23 cellular contexts compared by ENCODE assay signal in the genomic region with DNA sequence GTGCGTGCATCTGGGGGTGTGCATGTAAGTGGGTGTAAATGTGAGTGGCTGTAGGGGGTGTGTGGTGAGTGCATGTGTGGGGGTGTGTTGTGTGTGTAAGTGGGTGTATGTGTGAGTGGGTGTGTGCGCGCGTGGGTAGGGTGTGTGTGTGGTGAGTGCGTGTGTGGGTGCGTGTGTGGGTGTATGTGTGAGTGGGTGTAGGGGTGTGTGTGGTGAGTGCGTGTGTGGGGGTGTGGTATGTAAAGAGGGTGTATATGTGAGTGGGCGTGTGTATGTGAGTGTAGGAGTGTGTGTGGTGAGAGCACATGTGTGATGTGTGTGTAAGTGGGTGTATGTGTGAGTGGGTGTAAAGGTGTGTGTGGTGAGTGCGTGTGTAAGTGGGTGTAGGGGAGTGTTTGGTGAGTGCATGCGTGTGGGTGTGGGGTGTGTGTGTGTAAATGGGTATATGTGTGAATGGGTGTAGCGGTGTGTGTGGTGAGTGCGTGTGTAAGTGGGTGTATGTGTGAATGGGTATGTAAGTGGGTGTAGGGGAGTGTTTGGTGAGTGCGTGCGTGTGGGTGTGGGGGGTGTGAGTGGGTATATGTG. TPM values are rescaled to one million over a fixed set of nuclear protein-coding genes. Genes with fewer than 3 reads are reported as not detected.
DNase-seq lines count a peak whose midpoint lies in the region; ATAC-seq, FAIRE-seq and TF ChIP-seq lines count a peak whose summit lies in the region.
"Had no signal": no experiment of that assay in that cellular context is flagged by ENCODE, and none has a peak within 500 bp of the region (broad histone marks: within the 10 kb centered on the region; RNA-seq: fewer than 3 reads in every experiment).

No MANE protein-coding gene starts in this region.

- 0 out of 2 replicates have a peak overlapping the region, but pooled peaks have one; percentile 48 for H2BK20ac ChIP-seq in H1 (ENCODE audit: low read length)

- no peaks in the 10 kb centered on the region for H3K79me2 ChIP-seq in H1 (ENCODE audit: control insufficient read depth in 1 of 2, insufficient read depth in 2 of 2, low read length in 2 of 2)

- FAIRE-seq in H1 (lab: Jason Lieb, UNC) = peak; percentile 13
- FAIRE-seq: A204.1 had no signal

- no peak overlapping the region for H3K23ac ChIP-seq in H1 (ENCODE audit: insufficient read length)
- H3K23ac ChIP-seq in neuronal stem cell (ENCODE audit: low read depth, low read length, poor library complexity) = peak overlapping the region; percentile 77

- no peak overlapping the region for H3K4me2 ChIP-seq in H1 (ENCODE audit: insufficient read depth in 1 of 2, low read depth in 2 of 2, low read length in 2 of 2)
- H3K4me2 ChIP-seq in neuronal stem cell (ENCODE audit: insufficient read depth, low read length, poor library complexity, severe bottlenecking) = no peak overlapping the region
- H3K4me2 ChIP-seq: KMS-11, SK-N-SH had no signal

- no peaks in the 10 kb centered on the region for H3K36me3 ChIP-seq in H1 (ENCODE audit: control insufficient read depth in 2 of 4, insufficient read depth in 4 of 4, low read length in 3 of 4)
- no peaks in the 10 kb centered on the region for H3K36me3 ChIP-seq in neuronal stem cell (replicated peaks in 1 of 2; ENCODE audit: control insufficient read depth in 2 of 2, insufficient read depth in 2 of 2, low read length in 2 of 2)

- H3K4me3 ChIP-seq in H1 (ENCODE audit: extremely low read depth in 1 of 4, insufficient read depth in 2 of 4, low read depth in 3 of 4, low read length in 4 of 4) (no peak overlapping the region), neuronal stem cell (ENCODE audit: low read length in 2 of 2) (peak overlapping the region in 1 of 2 donors; percentile 57), foreskin fibroblast (ENCODE audit: low read depth in 1 of 2, low read length in 2 of 2) (no peak overlapping the region)
- H3K4me3 ChIP-seq: GM23248 had no signal

- CTCF ChIA-PET in H1 (lab: Charles Lee; ENCODE audit: partially characterized antibody) = interaction anchor here (1.1 to 3.7 kb wide), 4 partner anchors 12 to 54 kb away, joined by 3 to 36 read pairs (median 12); no protein-coding TSS in a partner anchor

- peak overlapping the region; percentile 76; the same call in 1 of the 2 replicates for H2BK5ac ChIP-seq in H1 (ENCODE audit: low read depth, low read length)
- no peak overlapping the region for H2BK5ac ChIP-seq in neuronal stem cell (ENCODE audit: low read length)

- no peak overlapping the region for H3K27ac Mint-ChIP-seq in stimulated activated naive CD8-positive, alpha-beta T cell treated with anti-CD3 and anti-CD28 coated beads, Interleukin-15, amount 100 ng/mL, for 72 hours
- H3K27ac Mint-ChIP-seq: CD8-positive, alpha-beta T cell had no signal

- H3K14ac ChIP-seq in H1 (ENCODE audit: insufficient read length) = no peak overlapping the region
- H3K14ac ChIP-seq in neuronal stem cell (ENCODE audit: low read length) = peak overlapping the region; percentile 26

- H3K27ac ChIP-seq in H1 (ENCODE audit: low read depth, low read length) = no peak overlapping the region
- no peak overlapping the region for H3K27ac ChIP-seq in neuronal stem cell (replicated peaks; ENCODE audit: low read length)
- H3K27ac ChIP-seq: GM23248, KMS-11 had no signal

- no peak overlapping the region for H3K4me3 Mint-ChIP-seq in stimulated activated naive CD8-positive, alpha-beta T cell treated with anti-CD3 and anti-CD28 coated beads, Interleukin-15, amount 100 ng/mL, for 72 hours
- H3K4me3 Mint-ChIP-seq: CD8-positive, alpha-beta T cell had no signal

- peaks cover 10% of the 10 kb centered on the region; the same call in 1 of the 2 replicates for H3K23me2 ChIP-seq in H1 (ENCODE audit: low read depth, low read length)

- POLR2A ChIA-PET in H1 (lab: Charles Lee; ENCODE audit: partially characterized antibody) = no interaction called here

- no peak for TF ChIP-seq RAD21 in H1 (IDR thresholded peaks at IDR 0.05 in 1 of 2, conservative IDR thresholded peaks at IDR 0.05 in 1 of 2; ENCODE audit: low read depth in 2 of 2, low read length in 2 of 2)

- H4K20me1 ChIP-seq in H1 (replicated peaks in 1 of 2; ENCODE audit: control insufficient read depth in 1 of 2, insufficient read depth in 2 of 2, low read length in 2 of 2) = peaks cover 0 to 5% of the 10 kb centered on the region in 2 experiments

- no peak overlapping the region for H3K18ac ChIP-seq in H1 (ENCODE audit: extremely low read depth, low read length)
- H3K18ac ChIP-seq in neuronal stem cell (ENCODE audit: low read length) = peak overlapping the region; percentile 81

- H2BK15ac ChIP-seq in H1 (ENCODE audit: low read length) (peak overlapping the region; percentile 72), neuronal stem cell (ENCODE audit: low read length) (peak overlapping the region; percentile 25)

- no peak overlapping the region for H3K4ac ChIP-seq in H1 (replicated peaks; ENCODE audit: insufficient read length, low read depth, low read length)
- no peak overlapping the region for H3K4ac ChIP-seq in neuronal stem cell (ENCODE audit: low read length)

- ATAC-seq in stimulated activated naive CD8-positive, alpha-beta T cell treated with anti-CD3 and anti-CD28 coated beads, Interleukin-15, amount 100 ng/mL, for 72 hours = peak; percentile 31
- no peak for ATAC-seq in stimulated activated naive CD8-positive, alpha-beta T cell treated with anti-CD3 and anti-CD28 coated beads, Interleukin-15, Interleukin-2, amounts not matched to agents 100 U/mL and 50 U/mL, for 24 hours
- ATAC-seq in GM21515 (IDR thresholded peaks at IDR 0.05; ENCODE audit: unreplicated experiment) = no peak
- ATAC-seq: CD8-positive, alpha-beta T cell had no signal

- H3K9ac ChIP-seq in H1 (replicated peaks in 1 of 4; ENCODE audit: extremely low read depth in 1 of 4, low read depth in 3 of 4, low read length in 3 of 4) (no peak overlapping the region), neuronal stem cell (ENCODE audit: low read depth, low read length, poor library complexity) (peak overlapping the region; percentile 18)
- H3K9ac ChIP-seq: GM23248, KMS-11, SK-N-SH had no signal

- no peak overlapping the region for H4K5ac ChIP-seq in H1 (ENCODE audit: insufficient read length, low read depth, low read length)

- H2AFZ ChIP-seq in H1 (ENCODE audit: low read length) = no peak overlapping the region
- no peak overlapping the region for H2AFZ ChIP-seq in neuronal stem cell (ENCODE audit: low read length)
- H2AFZ ChIP-seq: GM23248 had no signal

- H3K27me3 ChIP-seq in H1 (replicated peaks in 1 of 4; ENCODE audit: control insufficient read depth in 3 of 4, extremely low read depth in 1 of 4, insufficient read depth in 3 of 4, low read length in 3 of 4) (no peaks in the 10 kb centered on the region; a peak in 1 of 7 replicates), neuronal stem cell (ENCODE audit: control insufficient read depth in 3 of 3, insufficient read depth in 3 of 3, low read depth in 1 of 3, low read length in 3 of 3) (peaks cover 0 to 23% (median 0%) of the 10 kb centered on the region in 3 experiments)

- H2BK12ac ChIP-seq in H1 (ENCODE audit: low read depth, low read length) (peak overlapping the region; percentile 90; the same call in 1 of the 2 replicates), neuronal stem cell (ENCODE audit: low read length) (peak overlapping the region; percentile 30)

- H3K9me3 ChIP-seq in H1 (ENCODE audit: insufficient read depth in 2 of 2, low read depth in 1 of 2, low read length in 1 of 2) (no peaks in the 10 kb centered on the region), neuronal stem cell (replicated peaks in 1 of 2; ENCODE audit: control insufficient read depth in 2 of 2, insufficient read depth in 1 of 2, low read depth in 1 of 2, low read length in 2 of 2) (peaks cover 0 to 3% of the 10 kb centered on the region in 2 donors)
- H3K9me3 ChIP-seq: SK-N-SH had no signal

- peak overlapping the region; percentile 87 for H2AK5ac ChIP-seq in H1 (ENCODE audit: low read depth, low read length)
- H2AK5ac ChIP-seq in neuronal stem cell (ENCODE audit: low read depth, low read length) = peak overlapping the region; percentile 95

- 90 to 100% methylated on average over 10 to 14 of the region's 14 CpGs for WGBS in H1 (ENCODE audit: extremely low coverage in 1 of 2, insufficient coverage in 1 of 2, insufficient read length in 1 of 2, insufficient replicate concordance in 2 of 2, low coverage in 1 of 2, low lambda C conversion rate in 2 of 2, missing lambda C conversion rate in 1 of 2), 2 experiments
- 98 to 100% methylated on average over 5 to 13 of the region's 14 CpGs for WGBS in neuronal stem cell (ENCODE audit: extremely low coverage in 2 of 2, insufficient read length in 2 of 2, insufficient replicate concordance in 1 of 2), 2 donors

- no peaks in the 10 kb centered on the region for H3K9me3 Mint-ChIP-seq in stimulated activated naive CD8-positive, alpha-beta T cell treated with anti-CD3 and anti-CD28 coated beads, Interleukin-15, amount 100 ng/mL, for 72 hours
- H3K9me3 Mint-ChIP-seq: CD8-positive, alpha-beta T cell had no signal

- H3K79me1 ChIP-seq in H1 (ENCODE audit: low read depth, low read length) = no peaks in the 10 kb centered on the region
- peaks cover 2% of the 10 kb centered on the region for H3K79me1 ChIP-seq in neuronal stem cell (ENCODE audit: low read depth, low read length)

- peak overlapping the region; percentile 94 for H3K56ac ChIP-seq in H1 (replicated peaks; ENCODE audit: insufficient read length, low read depth, low read length)

- H3K4me1 ChIP-seq in H1 (replicated peaks in 1 of 4; ENCODE audit: control insufficient read depth in 3 of 4, insufficient read depth in 4 of 4, low read length in 3 of 4) (peaks cover 0 to 3% (median 0%) of the 10 kb centered on the region in 4 experiments; a peak in 1 of 7 replicates), neuronal stem cell (ENCODE audit: control insufficient read depth in 2 of 2, insufficient read depth in 1 of 2, low read depth in 1 of 2, low read length in 2 of 2) (peaks cover 0 to 3% of the 10 kb centered on the region in 2 donors)

- no peak for TF ChIP-seq CTCF in H1 (IDR thresholded peaks at IDR 0.05; ENCODE audit: control extremely low read depth in 1 of 3, insufficient read depth in 1 of 3, low read depth in 1 of 3, low read length in 3 of 3)
- no peak for TF ChIP-seq CTCF in foreskin fibroblast (IDR thresholded peaks at IDR 0.05; ENCODE audit: low read depth, low read length)

- TF ChIP-seq EP300 in H1 (IDR thresholded peaks at IDR 0.05; ENCODE audit: borderline replicate concordance in 1 of 2, low read depth in 2 of 2, low read length in 2 of 2) = no peak

- H3K4me1 Mint-ChIP-seq in stimulated activated naive CD8-positive, alpha-beta T cell treated with anti-CD3 and anti-CD28 coated beads, Interleukin-15, amount 100 ng/mL, for 72 hours = peaks cover 5% of the 10 kb centered on the region

- H2BK120ac ChIP-seq in H1 (replicated peaks; ENCODE audit: low read depth, low read length) (no peak overlapping the region), neuronal stem cell (ENCODE audit: low read depth, low read length) (no peak overlapping the region)

- H4K91ac ChIP-seq in H1 (replicated peaks; ENCODE audit: insufficient read length, low read length) (peak overlapping the region; percentile 95), neuronal stem cell (ENCODE audit: low read depth, low read length, poor library complexity) (no peak overlapping the region)

- no peaks in the 10 kb centered on the region for H3K27me3 Mint-ChIP-seq in stimulated activated naive CD8-positive, alpha-beta T cell treated with anti-CD3 and anti-CD28 coated beads, Interleukin-15, amount 100 ng/mL, for 72 hours

- TF ChIP-seq POLR2A in H1 (IDR thresholded peaks at IDR 0.05; ENCODE audit: control extremely low read depth in 1 of 2, low read depth in 2 of 2, low read length in 2 of 2) = no peak

- DNase-seq in stimulated activated naive CD8-positive, alpha-beta T cell treated with anti-CD3 and anti-CD28 coated beads, Interleukin-15, amount 100 ng/mL, for 72 hours = no peak
- no peak for DNase-seq in stimulated activated naive CD8-positive, alpha-beta T cell treated with anti-CD3 and anti-CD28 coated beads, Interleukin-15, Interleukin-2, amounts not matched to agents 100 U/mL and 50 U/mL, for 24 hours
- DNase-seq in H1 (ENCODE audit: low read depth in 1 of 2, low spot score in 2 of 2) (no peak), neuronal stem cell (ENCODE audit: low spot score) (no peak), foreskin fibroblast (no peak), GDM1 (lab: John Stamatoyannopoulos, UW) (no peak), NCI-H1092 treated with DMSO at 0.1 percent for 48 hours (lab: John Stamatoyannopoulos, UW) (no peak)
- DNase-seq: Calu3; CD8-positive, alpha-beta T cell; DMS53; GM23248; MV-4-11; NCI-H1436; NCI-H1930; NCI-H226; NCI-H524; SHP77 treated with DMSO at 0.1 percent for 48 hours; SK-N-SH had no signal

- H4K8ac ChIP-seq in H1 (ENCODE audit: extremely low read depth, insufficient read depth, low read length) = peak overlapping the region; percentile 22; the same call in 1 of the 2 replicates
- H4K8ac ChIP-seq in neuronal stem cell (ENCODE audit: low read depth, low read length) = peak overlapping the region; percentile 95

RNA-seq across cellular contexts. Expression of a gene that starts 0.9 kb away (rescaled TPM):
- total RNA-seq in H1 (2021; fragmentation: NEBNext Ultra II Directional; extraction: Animal tissue kit (Norgen Biotek cat#: 25700)) = not detected in 2 replicates
- polyA plus RNA-seq in H1 (2011; rRNA removed) = 0.03 TPM in 1 of 2 replicates, not detected in the other
- not detected for polyA plus RNA-seq in H1 (2011; cell fraction: cytosol; rRNA removed)
- not detected for polyA plus RNA-seq in H1 (2011; cell fraction: nucleus; rRNA removed)
- polyA plus RNA-seq in H1 (2012, experiment 1 of 2) = 0.12 TPM in 1 of 4 replicates, not detected in the others
- polyA plus RNA-seq in H1 (2012, experiment 2 of 2) = not detected
- 0.02 TPM for polyA plus RNA-seq in H1 (2013, experiment 1 of 2)
- polyA plus RNA-seq in H1 (2013, experiment 2 of 2) = 0.02 TPM
- polyA minus RNA-seq in H1 (2011; rRNA and poly(A)+ RNA removed) = not detected in 2 replicates
- polyA minus RNA-seq in H1 (2011; cell fraction: cytosol; rRNA and poly(A)+ RNA removed) = not detected
- not detected for polyA minus RNA-seq in H1 (2011; cell fraction: nucleus; rRNA and poly(A)+ RNA removed)
- polyA plus RNA-seq in neuronal stem cell (2013, experiment 1 of 2) = not detected
- not detected for polyA plus RNA-seq in neuronal stem cell (2013, experiment 2 of 2)
- total RNA-seq: Calu3; CD8-positive, alpha-beta T cell; GM23248; RPMI7951 had no signal
- polyA plus RNA-seq: BJ, GM23248, SK-N-SH had no signal

RNA-seq across cellular contexts. Expression of a gene that starts 17.5 kb away (rescaled TPM):
- 0.37 and 0.40 TPM in 2 replicates for total RNA-seq in H1 (2021; fragmentation: NEBNext Ultra II Directional; extraction: Animal tissue kit (Norgen Biotek cat#: 25700))
- polyA plus RNA-seq in H1 (2011; rRNA removed) = 0.15 and 0.17 TPM in 2 replicates
- polyA plus RNA-seq in H1 (2011; cell fraction: cytosol; rRNA removed) = 0.08 TPM
- 0.19 TPM for polyA plus RNA-seq in H1 (2011; cell fraction: nucleus; rRNA removed)
- 0.11 to 0.16 TPM (median 0.16 TPM) in 3 of 4 replicates, not detected in the other for polyA plus RNA-seq in H1 (2012, experiment 1 of 2)
- 0.07 TPM for polyA plus RNA-seq in H1 (2012, experiment 2 of 2)
- 0.34 TPM for polyA plus RNA-seq in H1 (2013, experiment 1 of 2)
- polyA plus RNA-seq in H1 (2013, experiment 2 of 2) = 0.42 TPM
- 0.17 and 0.32 TPM in 2 replicates for polyA minus RNA-seq in H1 (2011; rRNA and poly(A)+ RNA removed)
- not detected for polyA minus RNA-seq in H1 (2011; cell fraction: cytosol; rRNA and poly(A)+ RNA removed)
- polyA minus RNA-seq in H1 (2011; cell fraction: nucleus; rRNA and poly(A)+ RNA removed) = 0.10 TPM
- polyA plus RNA-seq in neuronal stem cell (2013, experiment 1 of 2) = 0.01 TPM
- 0.01 TPM for polyA plus RNA-seq in neuronal stem cell (2013, experiment 2 of 2)
- total RNA-seq: Calu3; CD8-positive, alpha-beta T cell had no signal

RNA-seq across cellular contexts. Expression of a gene that starts 47.0 kb away (rescaled TPM):
- total RNA-seq in H1 (2021; fragmentation: NEBNext Ultra II Directional; extraction: Animal tissue kit (Norgen Biotek cat#: 25700)) = 0.10 and 0.13 TPM in 2 replicates
- polyA plus RNA-seq in H1 (2011; rRNA removed) = 0.05 and 0.14 TPM in 2 replicates
- polyA plus RNA-seq in H1 (2011; cell fraction: cytosol; rRNA removed) = 0.05 TPM
- 0.06 TPM for polyA plus RNA-seq in H1 (2011; cell fraction: nucleus; rRNA removed)
- polyA plus RNA-seq in H1 (2012, experiment 1 of 2) = 0.05 to 0.10 TPM (median 0.07 TPM) in 3 of 4 replicates, not detected in the other
- polyA plus RNA-seq in H1 (2012, experiment 2 of 2) = 0.09 TPM
- 0.04 TPM for polyA plus RNA-seq in H1 (2013, experiment 1 of 2)
- 0.02 TPM for polyA plus RNA-seq in H1 (2013, experiment 2 of 2)
- polyA minus RNA-seq in H1 (2011; rRNA and poly(A)+ RNA removed) = 0.07 and 0.13 TPM in 2 replicates
- not detected for polyA minus RNA-seq in H1 (2011; cell fraction: cytosol; rRNA and poly(A)+ RNA removed)
- polyA minus RNA-seq in H1 (2011; cell fraction: nucleus; rRNA and poly(A)+ RNA removed) = 0.20 TPM
- polyA plus RNA-seq in neuronal stem cell (2013, experiment 1 of 2) = 0.03 TPM
- polyA plus RNA-seq in neuronal stem cell (2013, experiment 2 of 2) = 0.01 TPM
- total RNA-seq: RPMI7951 had no signal
- polyA plus RNA-seq: BJ, GM23248 had no signal
